ENCODE assay signal across 19 cellular contexts in genomic region chr14:99450266-99450665, GRCh38.
"Had no signal": no experiment of that assay in that cellular context is flagged by ENCODE, and none has a peak within 500 bp of the region (broad histone marks: within the 10 kb centered on the region; RNA-seq: fewer than 3 reads in every experiment).

No MANE protein-coding gene starts in this region.

- ATAC-seq: left cardiac atrium; lower lobe of right lung; psoas muscle; right lobe of liver; stimulated activated naive B cell treated with anti-CD40 and anti-IgM and Interleukin-4, amounts not matched to agents 10 μg/mL and 1 μg/mL and 100 μg/mL, for 72 hours; stimulated activated naive CD8-positive, alpha-beta T cell treated with anti-CD3 and anti-CD28 coated beads, Interleukin-15, amount 100 ng/mL, for 72 hours had no signal

- H3K4me3 Mint-ChIP-seq: memory B cell; mesothelial cell of epicardium; nephron progenitor cell; stimulated activated naive B cell treated with anti-CD40 and anti-IgM and Interleukin-4, amounts not matched to agents 10 μg/mL and 1 μg/mL and 100 μg/mL, for 72 hours; stimulated activated naive CD8-positive, alpha-beta T cell treated with anti-CD3 and anti-CD28 coated beads, Interleukin-15, amount 100 ng/mL, for 72 hours had no signal

- H3K27ac Mint-ChIP-seq: memory B cell; mesothelial cell of epicardium; stimulated activated naive B cell treated with anti-CD40 and anti-IgM and Interleukin-4, amounts not matched to agents 10 μg/mL and 1 μg/mL and 100 μg/mL, for 72 hours; stimulated activated naive CD8-positive, alpha-beta T cell treated with anti-CD3 and anti-CD28 coated beads, Interleukin-15, amount 100 ng/mL, for 72 hours had no signal

- DNase-seq: colonic mucosa; dermis blood vessel endothelial cell; effector CD4-positive, alpha-beta T cell; foreskin melanocyte; head of caudate nucleus; hippocampal formation; left cardiac atrium; left ventricle myocardium inferior; lower lobe of right lung; nephron progenitor cell; psoas muscle; retina; right lobe of liver; stimulated activated CD4-positive, alpha-beta T cell treated with anti-CD3 and anti-CD28 coated beads, Interleukin-4, amount 100 ng/mL, for 24 hours; stimulated activated naive B cell treated with anti-CD40 and anti-IgM and Interleukin-4, amounts not matched to agents 10 μg/mL and 1 μg/mL and 100 μg/mL, for 72 hours; stimulated activated naive CD8-positive, alpha-beta T cell treated with anti-CD3 and anti-CD28 coated beads, Interleukin-15, amount 100 ng/mL, for 72 hours; trophoblast cell had no signal

- H3K4me1 Mint-ChIP-seq: mesothelial cell of epicardium; stimulated activated naive B cell treated with anti-CD40 and anti-IgM and Interleukin-4, amounts not matched to agents 10 μg/mL and 1 μg/mL and 100 μg/mL, for 72 hours; stimulated activated naive CD8-positive, alpha-beta T cell treated with anti-CD3 and anti-CD28 coated beads, Interleukin-15, amount 100 ng/mL, for 72 hours had no signal

- H3K27me3 Mint-ChIP-seq: memory B cell; stimulated activated naive B cell treated with anti-CD40 and anti-IgM and Interleukin-4, amounts not matched to agents 10 μg/mL and 1 μg/mL and 100 μg/mL, for 72 hours; stimulated activated naive CD8-positive, alpha-beta T cell treated with anti-CD3 and anti-CD28 coated beads, Interleukin-15, amount 100 ng/mL, for 72 hours had no signal

- H3K9me3 Mint-ChIP-seq: memory B cell; mesothelial cell of epicardium; nephron progenitor cell; stimulated activated naive B cell treated with anti-CD40 and anti-IgM and Interleukin-4, amounts not matched to agents 10 μg/mL and 1 μg/mL and 100 μg/mL, for 72 hours; stimulated activated naive CD8-positive, alpha-beta T cell treated with anti-CD3 and anti-CD28 coated beads, Interleukin-15, amount 100 ng/mL, for 72 hours had no signal

- H3K27ac ChIP-seq: colonic mucosa, left ventricle myocardium inferior, lower lobe of right lung, right lobe of liver had no signal
